In genomic region chr4:48653217-48654014, GRCh38 we compare ENCODE assay signal across 9 cellular contexts.
A peak's percentile ranks its signal among the peaks of the same experiment; 100 is the strongest.
DNase-seq lines count a peak whose midpoint lies in the region; ATAC-seq and TF ChIP-seq lines count a peak whose summit lies in the region.
"Had no signal": no experiment of that assay in that cellular context is flagged by ENCODE, and none has a peak within 500 bp of the region (broad histone marks: within the 10 kb centered on the region; RNA-seq: fewer than 3 reads in every experiment).

No MANE protein-coding gene starts in this region.

- TF ChIP-seq CTCF in AG09309 (IDR thresholded peaks at IDR 0.05; ENCODE audit: control insufficient read depth, insufficient read depth, low read depth, low read length, missing control alignments) (no peak), dorsolateral prefrontal cortex (IDR thresholded peaks at IDR 0.05 in 54 of 56, conservative IDR thresholded peaks at IDR 0.05 in 2 of 56; ENCODE audit: low read depth in 1 of 56, partially characterized antibody in 56 of 56) (peak in 6 of 56 donors; percentile 15 to 29 (median 22)), nephron progenitor cell (IDR thresholded peaks at IDR 0.05) (no peak), upper lobe of left lung (IDR thresholded peaks at IDR 0.05) (no peak)

- H3K36me3 Mint-ChIP-seq in T-helper 2 cell treated with Interferon-gamma antibody and Interleukin-4, amounts not matched to agents 5 μg/mL and 100 μg/mL, for 36 hours (ENCODE audit: low read depth): peaks cover 15% of the 10 kb centered on the region
- H3K36me3 Mint-ChIP-seq in nephron progenitor cell (ENCODE audit: low read depth): no peaks in the 10 kb centered on the region

- H3K4me3 Mint-ChIP-seq in T-helper 2 cell treated with Interferon-gamma antibody and Interleukin-4, amounts not matched to agents 5 μg/mL and 100 μg/mL, for 36 hours: peak overlapping the region; percentile 68
- H3K4me3 Mint-ChIP-seq in nephron progenitor cell: no peak overlapping the region

- H3K4me1 Mint-ChIP-seq in T-helper 2 cell treated with Interferon-gamma antibody and Interleukin-4, amounts not matched to agents 5 μg/mL and 100 μg/mL, for 36 hours (ENCODE audit: low read depth): peaks cover 46% of the 10 kb centered on the region
- H3K4me1 Mint-ChIP-seq in nephron progenitor cell: peaks cover 10% of the 10 kb centered on the region

- intact Hi-C loops in dorsolateral prefrontal cortex (cut with DNase I): loop anchor here (2.0 to 10.0 kb wide), 3 partner anchors 69 to 125 kb away; no protein-coding TSS in a partner anchor

- no peaks in the 10 kb centered on the region for H3K9me3 ChIP-seq in upper lobe of left lung
- H3K9me3 ChIP-seq: right lobe of liver had no signal

- H3K27ac ChIP-seq in dorsolateral prefrontal cortex (peak overlapping the region; percentile 67 to 99 (median 88)), upper lobe of left lung (peak overlapping the region in 2 of 4 donors; percentile 49 to 69)
- H3K27ac ChIP-seq: right lobe of liver had no signal

- no peak for TF ChIP-seq EP300 in upper lobe of left lung (IDR thresholded peaks at IDR 0.05)

- H3K4me1 ChIP-seq in upper lobe of left lung: peaks cover 4 to 25% (median 8%) of the 10 kb centered on the region in 4 donors
- H3K4me1 ChIP-seq: right lobe of liver had no signal

- no peaks in the 10 kb centered on the region for H3K27me3 Mint-ChIP-seq in T-helper 2 cell treated with Interferon-gamma antibody and Interleukin-4, amounts not matched to agents 5 μg/mL and 100 μg/mL, for 36 hours (ENCODE audit: low read depth)
- H3K27me3 Mint-ChIP-seq in nephron progenitor cell (ENCODE audit: low read depth, poor library complexity): peaks cover 4% of the 10 kb centered on the region

- H3K27ac Mint-ChIP-seq in T-helper 2 cell treated with Interferon-gamma antibody and Interleukin-4, amounts not matched to agents 5 μg/mL and 100 μg/mL, for 36 hours: peak overlapping the region; percentile 47
- H3K27ac Mint-ChIP-seq in nephron progenitor cell: no peak overlapping the region

- no peaks in the 10 kb centered on the region for H3K27me3 ChIP-seq in dorsolateral prefrontal cortex
- H3K27me3 ChIP-seq in upper lobe of left lung: no peaks in the 10 kb centered on the region
- H3K27me3 ChIP-seq: right lobe of liver had no signal

- ATAC-seq in upper lobe of left lung (ENCODE audit: low FRiP score in 2 of 2) (peak in 1 of 2 donors; percentile 78), HG03378 (IDR thresholded peaks at IDR 0.05; ENCODE audit: unreplicated experiment) (no peak), GM21447 (IDR thresholded peaks at IDR 0.05; ENCODE audit: unreplicated experiment) (no peak), GM19351 (IDR thresholded peaks at IDR 0.05; ENCODE audit: unreplicated experiment) (no peak)

- no peaks in the 10 kb centered on the region for H3K9me3 Mint-ChIP-seq in T-helper 2 cell treated with Interferon-gamma antibody and Interleukin-4, amounts not matched to agents 5 μg/mL and 100 μg/mL, for 36 hours
- no peaks in the 10 kb centered on the region for H3K9me3 Mint-ChIP-seq in nephron progenitor cell

- no peaks in the 10 kb centered on the region for H3K36me3 ChIP-seq in upper lobe of left lung
- H3K36me3 ChIP-seq: right lobe of liver had no signal

- DNase-seq in AG09309 (ENCODE audit: low read depth) (peak; percentile 4), dorsolateral prefrontal cortex (peak; percentile 47 to 90 (median 83)), nephron progenitor cell (peak; percentile 10), upper lobe of left lung (no peak)
- peak; percentile 22 for DNase-seq in T-helper 2 cell treated with Interferon-gamma antibody and Interleukin-4, amounts not matched to agents 5 μg/mL and 100 μg/mL, for 36 hours (ENCODE audit: low spot score)
- DNase-seq: right lobe of liver had no signal

- H3K4me3 ChIP-seq in AG09309 (ENCODE audit: control insufficient read depth, low read depth, low read length) (no peak overlapping the region), dorsolateral prefrontal cortex (peak overlapping the region; percentile 29 to 74 (median 51)), upper lobe of left lung (peak overlapping the region in 3 of 4 donors; percentile 11 to 36 (median 26))
- H3K4me3 ChIP-seq: right lobe of liver had no signal

- TF ChIP-seq POLR2A in upper lobe of left lung (IDR thresholded peaks at IDR 0.05): peak in 1 of 4 donors; percentile 10

- 45 to 57% methylated on average over 7 to 8 of the region's 8 CpGs for WGBS in upper lobe of left lung, 2 donors

Comparison
In these comparisons a context has a peak if more than half of its experiments do, and no peak if none do; other contexts are left out.
1. DNase-seq: peak in AG09309 (single experiment), T-helper 2 cell treated with Interferon-gamma antibody and Interleukin-4, amounts not matched to agents 5 μg/mL and 100 μg/mL, for 36 hours (single experiment), dorsolateral prefrontal cortex (10 of 10) and nephron progenitor cell (single experiment); none in upper lobe of left lung (0 of 2).